Comparison of ENCODE assay signal across 8 cellular contexts in genomic region chr14:70255071-70256057, GRCh38.
DNase-seq lines count a peak whose midpoint lies in the region; TF ChIP-seq lines count a peak whose summit lies in the region.
"Not testable (repeated sequence)": the region's sequence is repeated elsewhere in the genome, so short reads cannot be mapped to it uniquely, and the experiment has no call there.

No MANE protein-coding gene starts in this region.

- not testable (repeated sequence) for H3K27me3 ChIP-seq in neuronal stem cell (ENCODE audit: control insufficient read depth in 3 of 3, insufficient read depth in 3 of 3, low read depth in 1 of 3, low read length in 3 of 3); testis

- not testable (repeated sequence) for TF ChIP-seq CTCF in brain (conservative IDR thresholded peaks at IDR 0.05); testis (IDR thresholded peaks at IDR 0.05)

- TF ChIP-seq POLR2A in testis (IDR thresholded peaks at IDR 0.05), result peak; percentile 59

- H3K4me1 ChIP-seq in neuronal stem cell (ENCODE audit: control insufficient read depth in 2 of 2, insufficient read depth in 1 of 2, low read depth in 1 of 2, low read length in 2 of 2); testis: not testable (repeated sequence)

- not testable (repeated sequence) for H3K4me1 Mint-ChIP-seq in activated CD4-positive, alpha-beta T cell treated with anti-CD3 and anti-CD28 coated beads, Interleukin-2, amount 10 ng/mL, durations not matched to agents 24 days and 14 days; brain

- H4K8ac ChIP-seq in neuronal stem cell (ENCODE audit: low read depth, low read length), result not testable (repeated sequence)

- peak overlapping the region; percentile 40 for H2AK5ac ChIP-seq in neuronal stem cell (ENCODE audit: low read depth, low read length)

- intact Hi-C loops in activated CD4-positive, alpha-beta T cell treated with anti-CD3 and anti-CD28 coated beads, Interleukin-2, amount 10 ng/mL, durations not matched to agents 24 days and 14 days (cut with micrococcal nuclease); testis (cut with DNase I; ENCODE audit: low total_unique reads): not testable (repeated sequence)

- peak; percentile 89 for DNase-seq in DMS53 (lab: John Stamatoyannopoulos, UW)
- DNase-seq in Jurkat, Clone E6-1 (ENCODE audit: low read depth, low spot score), result peak; percentile 71
- peak; percentile 4 for DNase-seq in NCI-H526 treated with DMSO at 0.1 percent for 48 hours (lab: John Stamatoyannopoulos, UW)
- DNase-seq in activated CD4-positive, alpha-beta T cell treated with anti-CD3 and anti-CD28 coated beads, Interleukin-2, amount 10 ng/mL, durations not matched to agents 24 days and 14 days, result peak; percentile 65
- peak; percentile 30 for DNase-seq in neuronal stem cell (ENCODE audit: low spot score)
- peak; percentile 85 for DNase-seq in testis

- peak overlapping the region; percentile 39 for H3K4me2 ChIP-seq in neuronal stem cell (ENCODE audit: insufficient read depth, low read length, poor library complexity, severe bottlenecking)

- no CpG with 5 or more reads among the region's 36 CpGs for WGBS in neuronal stem cell (ENCODE audit: extremely low coverage in 2 of 2, insufficient read length in 2 of 2, insufficient replicate concordance in 1 of 2), 2 donors
- 43 to 54% methylated on average over 14 to 24 of the region's 36 CpGs for WGBS in testis, 2 donors

- not testable (repeated sequence) for H3K36me3 ChIP-seq in neuronal stem cell (replicated peaks in 1 of 2; ENCODE audit: control insufficient read depth in 2 of 2, insufficient read depth in 2 of 2, low read length in 2 of 2); testis (ENCODE audit: low read depth, missing control alignments)

- not testable (repeated sequence) for H3K9ac ChIP-seq in neuronal stem cell (ENCODE audit: low read depth, low read length, poor library complexity)

- H3K4me3 ChIP-seq in Jurkat, Clone E6-1 (ENCODE audit: low read length), result peak overlapping the region; percentile 43
- H3K4me3 ChIP-seq in iPS-11a (ENCODE audit: low read depth, low read length), result peak overlapping the region; percentile 20
- H3K4me3 ChIP-seq in neuronal stem cell (ENCODE audit: low read length in 2 of 2), result peak overlapping the region in 1 of 2 donors; percentile 77
- H3K4me3 ChIP-seq in testis, result peak overlapping the region; percentile 38 to 48

- not testable (repeated sequence) for H3K27ac Mint-ChIP-seq in activated CD4-positive, alpha-beta T cell treated with anti-CD3 and anti-CD28 coated beads, Interleukin-2, amount 10 ng/mL, durations not matched to agents 24 days and 14 days
- H3K27ac Mint-ChIP-seq in brain, result peak overlapping the region in 1 of 5 experiments; percentile 91

- not testable (repeated sequence) for H2BK12ac ChIP-seq in neuronal stem cell (ENCODE audit: low read length)

- not testable (repeated sequence) for H4K91ac ChIP-seq in neuronal stem cell (ENCODE audit: low read depth, low read length, poor library complexity)

- not testable (repeated sequence) for H3K9me3 ChIP-seq in neuronal stem cell (replicated peaks in 1 of 2; ENCODE audit: control insufficient read depth in 2 of 2, insufficient read depth in 1 of 2, low read depth in 1 of 2, low read length in 2 of 2); testis

- H3K27me3 Mint-ChIP-seq in activated CD4-positive, alpha-beta T cell treated with anti-CD3 and anti-CD28 coated beads, Interleukin-2, amount 10 ng/mL, durations not matched to agents 24 days and 14 days, result peaks cover 54% of the 10 kb centered on the region
- H3K27me3 Mint-ChIP-seq in brain, result peaks cover 35% of the 10 kb centered on the region

- not testable (repeated sequence) for H2BK120ac ChIP-seq in neuronal stem cell (ENCODE audit: low read depth, low read length)

- not testable (repeated sequence) for H2BK5ac ChIP-seq in neuronal stem cell (ENCODE audit: low read length)

- not testable (repeated sequence) for H2BK15ac ChIP-seq in neuronal stem cell (ENCODE audit: low read length)

- not testable (repeated sequence) for H3K36me3 Mint-ChIP-seq in activated CD4-positive, alpha-beta T cell treated with anti-CD3 and anti-CD28 coated beads, Interleukin-2, amount 10 ng/mL, durations not matched to agents 24 days and 14 days (ENCODE audit: low read depth); brain

- H3K23ac ChIP-seq in neuronal stem cell (ENCODE audit: low read depth, low read length, poor library complexity), result not testable (repeated sequence)

- not testable (repeated sequence) for H3K4ac ChIP-seq in neuronal stem cell (ENCODE audit: low read length)

- H3K14ac ChIP-seq in neuronal stem cell (ENCODE audit: low read length), result not testable (repeated sequence)

- H3K4me3 Mint-ChIP-seq in activated CD4-positive, alpha-beta T cell treated with anti-CD3 and anti-CD28 coated beads, Interleukin-2, amount 10 ng/mL, durations not matched to agents 24 days and 14 days, result peak overlapping the region; percentile 58
- peak overlapping the region; percentile 68 to 77 (median 73) for H3K4me3 Mint-ChIP-seq in brain

- H2AFZ ChIP-seq in neuronal stem cell (ENCODE audit: low read length), result not testable (repeated sequence)

- H3K18ac ChIP-seq in neuronal stem cell (ENCODE audit: low read length), result peak overlapping the region; percentile 97

- H3K79me1 ChIP-seq in neuronal stem cell (ENCODE audit: low read depth, low read length), result not testable (repeated sequence)

- H3K27ac ChIP-seq in neuronal stem cell (replicated peaks; ENCODE audit: low read length), result peak overlapping the region; percentile 58
- H3K27ac ChIP-seq in testis, result not testable (repeated sequence)

- not testable (repeated sequence) for H3K9me3 Mint-ChIP-seq in activated CD4-positive, alpha-beta T cell treated with anti-CD3 and anti-CD28 coated beads, Interleukin-2, amount 10 ng/mL, durations not matched to agents 24 days and 14 days
- peaks cover 0 to 16% (median 6%) of the 10 kb centered on the region in 5 experiments for H3K9me3 Mint-ChIP-seq in brain

Comparison
In these comparisons a context has a peak if more than half of its experiments do, and no peak if none do; other contexts are left out.
1. DNase-seq: peak in every context shown above with its lines; median percentile 89 in DMS53; 85 in testis; 71 in Jurkat, Clone E6-1; 65 in activated CD4-positive, alpha-beta T cell treated with anti-CD3 and anti-CD28 coated beads, Interleukin-2, amount 10 ng/mL, durations not matched to agents 24 days and 14 days; 30 in neuronal stem cell; 4 in NCI-H526 treated with DMSO at 0.1 percent for 48 hours.